Comparison of ENCODE assay signal across 7 cellular contexts in the genomic region with DNA sequence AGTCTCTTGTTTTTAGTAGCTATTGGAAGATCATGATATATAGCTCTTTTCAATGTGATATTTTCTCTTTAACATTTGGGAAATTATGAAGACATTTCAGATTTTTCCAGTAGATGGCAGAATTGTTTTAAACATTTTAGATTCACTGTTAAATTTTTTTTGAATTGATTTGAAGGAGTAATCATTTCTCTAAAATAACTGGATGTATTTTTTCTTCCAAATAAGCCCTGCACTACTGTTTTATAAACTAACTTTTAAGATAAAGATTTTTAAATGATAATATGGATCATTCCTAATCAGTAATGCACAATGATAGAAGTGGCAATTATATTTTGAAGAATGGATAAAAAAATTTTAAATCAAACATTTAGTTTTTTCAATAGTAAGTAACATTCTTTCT. TPM values are rescaled to one million over a fixed set of nuclear protein-coding genes. Genes with fewer than 3 reads are reported as not detected.
DNase-seq lines count a peak whose midpoint lies in the region; TF ChIP-seq lines count a peak whose summit lies in the region.

No MANE protein-coding gene starts in this region.

- no peaks in the 10 kb centered on the region for H3K27me3 ChIP-seq in osteoblast (ENCODE audit: insufficient read depth, low read length)
- H3K27me3 ChIP-seq in esophagus squamous epithelium, result no peaks in the 10 kb centered on the region

- DNase-seq in GM04504 (ENCODE audit: low read depth) (peak; percentile 11), NAMALWA (ENCODE audit: low spot score) (peak; percentile 38), cerebellar cortex (ENCODE audit: low spot score) (peak; percentile 33), osteoblast (ENCODE audit: insufficient read length, low spot score, missing footprints) (no peak), esophagus squamous epithelium (lab: John Stamatoyannopoulos, UW) (no peak)
- no peak for DNase-seq in stimulated activated CD4-positive, alpha-beta T cell treated with anti-CD3 and anti-CD28 coated beads, Interleukin-2, amount 100 ng/mL, for 24 hours
- no peak for DNase-seq in activated CD8-positive, alpha-beta memory T cell treated with anti-CD3 and anti-CD28 coated beads for 24 hours

- H3K9me3 ChIP-seq in osteoblast (ENCODE audit: low read depth, low read length) (no peaks in the 10 kb centered on the region), esophagus squamous epithelium (peaks cover 0 to 5% (median 0%) of the 10 kb centered on the region in 3 donors)

- peaks cover 54% of the 10 kb centered on the region for H3K79me2 ChIP-seq in osteoblast (ENCODE audit: insufficient read depth, low read length)

- no peak overlapping the region for H3K27ac ChIP-seq in osteoblast (ENCODE audit: low read depth, low read length)
- no peak overlapping the region for H3K27ac ChIP-seq in esophagus squamous epithelium

- intact Hi-C loops in esophagus squamous epithelium (cut with DNase I), result no loop called here

- TF ChIP-seq CTCF in osteoblast (IDR thresholded peaks at IDR 0.05; ENCODE audit: extremely low read depth, low read depth, low read length) (peak; percentile 44), esophagus squamous epithelium (IDR thresholded peaks at IDR 0.05) (peak in 2 of 6 experiments; percentile 13 to 39)

- no peak for TF ChIP-seq POLR2A in esophagus squamous epithelium (IDR thresholded peaks at IDR 0.05)

- H4K20me1 ChIP-seq in osteoblast (ENCODE audit: insufficient read depth, low read length), result no peaks in the 10 kb centered on the region

- no peak overlapping the region for H3K4me2 ChIP-seq in osteoblast (ENCODE audit: insufficient read depth, low read length)

- H2AFZ ChIP-seq in osteoblast (ENCODE audit: low read length), result no peak overlapping the region

- no peak overlapping the region for H3K4me3 ChIP-seq in osteoblast (ENCODE audit: insufficient read depth, low read length)
- H3K4me3 ChIP-seq in esophagus squamous epithelium, result no peak overlapping the region

- no peaks in the 10 kb centered on the region for H3K36me3 ChIP-seq in osteoblast (ENCODE audit: insufficient read depth, low read length)
- no peaks in the 10 kb centered on the region for H3K36me3 ChIP-seq in esophagus squamous epithelium

- no peaks in the 10 kb centered on the region for H3K4me1 ChIP-seq in osteoblast (ENCODE audit: insufficient read depth, low read length)
- no peaks in the 10 kb centered on the region for H3K4me1 ChIP-seq in esophagus squamous epithelium

RNA-seq across cellular contexts. Expression of gene NDUFAF2, which starts 14.2 kb away (rescaled TPM):
- 22.1 and 24.5 TPM in 2 replicates for total RNA-seq in osteoblast
- 10 to 100 TPM; 28.0 to 38.2 (median 31.2) TPM for total RNA-seq in esophagus squamous epithelium

RNA-seq across cellular contexts. Expression of gene ERCC8, which starts 14.3 kb away (rescaled TPM):
- 20.0 and 23.2 TPM in 2 replicates for total RNA-seq in osteoblast
- total RNA-seq in esophagus squamous epithelium, result 10 to 100 TPM in 3 of 4 donors, 1 to 10 TPM in 1; 4.9 to 17.1 (median 12.0) TPM

Comparison
In these comparisons a context has a peak if more than half of its experiments do, and no peak if none do; other contexts are left out.
1. DNase-seq: peak in GM04504 (single experiment), NAMALWA (single experiment) and cerebellar cortex (single experiment); none in osteoblast (single experiment), stimulated activated CD4-positive, alpha-beta T cell treated with anti-CD3 and anti-CD28 coated beads, Interleukin-2, amount 100 ng/mL, for 24 hours (0 of 2), activated CD8-positive, alpha-beta memory T cell treated with anti-CD3 and anti-CD28 coated beads for 24 hours (single experiment) and esophagus squamous epithelium (single experiment).